11 cellular contexts compared by ENCODE assay signal in the genomic region with DNA sequence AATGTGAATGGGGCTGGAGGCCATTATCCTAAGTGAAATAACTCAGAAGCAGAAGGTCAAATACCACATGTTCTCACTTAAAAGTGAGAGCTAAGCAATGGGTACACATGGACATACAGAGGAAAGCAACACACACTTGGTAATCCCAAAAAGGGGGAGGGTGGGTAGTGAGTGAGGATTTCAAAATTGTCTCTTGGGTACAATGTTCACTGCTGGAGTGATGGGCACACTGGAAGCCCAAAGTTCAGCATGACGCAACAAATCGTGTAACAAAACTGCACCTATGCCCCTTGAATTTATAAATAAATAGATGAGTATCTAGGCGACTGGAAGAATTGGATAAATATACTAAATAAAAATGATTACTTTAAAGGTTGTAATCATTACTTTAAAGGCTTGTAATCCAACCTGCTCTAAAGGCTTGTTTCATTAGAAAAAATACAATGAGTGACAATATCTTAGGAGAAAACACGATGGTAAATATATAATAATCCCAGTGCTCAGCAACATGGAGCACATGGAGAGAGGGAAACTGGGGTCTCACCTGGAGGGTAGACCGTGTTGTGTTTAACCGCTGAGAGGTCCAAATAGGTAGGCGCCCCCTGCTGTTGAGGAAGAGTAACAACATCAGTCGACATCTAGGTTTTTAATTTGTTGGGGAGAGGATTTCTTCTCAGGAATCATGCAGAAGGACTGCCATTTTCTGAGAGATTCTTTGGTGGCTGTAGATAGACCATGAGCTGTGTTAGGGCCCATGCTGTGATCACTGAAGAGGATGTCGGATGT.
DNase-seq lines count a peak whose midpoint lies in the region; ATAC-seq, FAIRE-seq and TF ChIP-seq lines count a peak whose summit lies in the region.
"Had no signal": no experiment of that assay in that cellular context is flagged by ENCODE, and none has a peak within 500 bp of the region (broad histone marks: within the 10 kb centered on the region; RNA-seq: fewer than 3 reads in every experiment).

No MANE protein-coding gene starts in this region.

- H4K20me1 ChIP-seq in HepG2 (ENCODE audit: insufficient read depth, low read length): no peaks in the 10 kb centered on the region

- H3K27ac Mint-ChIP-seq in HFFc6: no peak overlapping the region
- no peak overlapping the region for H3K27ac Mint-ChIP-seq in WTC11
- H3K27ac Mint-ChIP-seq in CD4-positive, alpha-beta memory T cell: no peak overlapping the region
- H3K27ac Mint-ChIP-seq: natural killer cell treated with Interleukin-12 subunit alpha and Interleukin-12 subunit beta and Interleukin-15 and Interleukin-18, amount 100 ng/mL, for 72 hours had no signal

- CTCF ChIA-PET in GM10248 (lab: Yijun Ruan, JAX) (interaction anchor here (1.5 kb wide), 2 partner anchors 12 to 326 kb away, joined by 3 to 4 read pairs; no protein-coding TSS in a partner anchor), WTC11 (lab: Charles Lee) (no interaction called here), HepG2 (lab: Yijun Ruan, JAX; ENCODE audit: low intra/inter-chr PET ratio, low total read pairs) (interaction anchor here (1.1 kb wide), 1 partner anchor 325 kb away, joined by 3 read pairs; no protein-coding TSS in a partner anchor)
- CTCF ChIA-PET in CD4-positive, alpha-beta memory T cell (lab: Charles Lee; ENCODE audit: partially characterized antibody): no interaction called here

- intact Hi-C loops in HepG2 (cut with micrococcal nuclease; ENCODE audit: unreplicated experiment): no loop called here
- intact Hi-C loops in CD4-positive, alpha-beta memory T cell (cut with micrococcal nuclease): no loop called here

- H3K36me3 ChIP-seq in HepG2 (replicated peaks in 1 of 2; ENCODE audit: control insufficient read depth in 1 of 2, insufficient read depth in 2 of 2, low read length in 2 of 2): no peaks in the 10 kb centered on the region
- no peaks in the 10 kb centered on the region for H3K36me3 ChIP-seq in CD4-positive, alpha-beta memory T cell (ENCODE audit: insufficient read depth, low read length)
- H3K36me3 ChIP-seq: heart right ventricle had no signal

- TF ChIP-seq RAD21 in HepG2 (CRISPR knock-in tag; IDR thresholded peaks at IDR 0.05): no peak

- no peak for FAIRE-seq in HepG2 (lab: Jason Lieb, UNC)

- H3K9me3 ChIP-seq in HepG2 (ENCODE audit: low read length): no peaks in the 10 kb centered on the region
- no peaks in the 10 kb centered on the region for H3K9me3 ChIP-seq in CD4-positive, alpha-beta memory T cell (ENCODE audit: control insufficient read depth in 1 of 2, low read length in 2 of 2)

- BruUV-seq in HepG2 (replicated peaks; lab: Mats Ljungman, UMichigan): no TSS peak

- H3K4me1 Mint-ChIP-seq in HFFc6 (ENCODE audit: low read depth): no peaks in the 10 kb centered on the region
- H3K4me1 Mint-ChIP-seq in WTC11: no peaks in the 10 kb centered on the region
- H3K4me1 Mint-ChIP-seq in CD4-positive, alpha-beta memory T cell: no peaks in the 10 kb centered on the region

- WGBS in HepG2 (ENCODE audit: low lambda C conversion rate): 24% methylated on average over 8 of the region's 9 CpGs

- no peak overlapping the region for H3K4me2 ChIP-seq in HepG2 (ENCODE audit: low read depth, low read length)

- no peak for TF ChIP-seq POLR2A in HepG2 (IDR thresholded peaks at IDR 0.05; ENCODE audit: insufficient read depth in 1 of 2, low read depth in 2 of 2, low read length in 2 of 2)

- ATAC-seq in WTC11: peak; percentile 84
- peak; percentile 49 for ATAC-seq in HepG2
- ATAC-seq in HG03108 (IDR thresholded peaks at IDR 0.05; ENCODE audit: unreplicated experiment): no peak
- no peak for ATAC-seq in GM19395 (IDR thresholded peaks at IDR 0.05; ENCODE audit: unreplicated experiment)
- ATAC-seq: heart right ventricle; natural killer cell treated with Interleukin-12 subunit alpha and Interleukin-12 subunit beta and Interleukin-15 and Interleukin-18, amount 100 ng/mL, for 72 hours had no signal

- POLR2A ChIA-PET in GM10248 (lab: Yijun Ruan, JAX) (no interaction called here), WTC11 (lab: Charles Lee) (no interaction called here), HepG2 (lab: Yijun Ruan, JAX) (no interaction called here)
- POLR2A ChIA-PET in CD4-positive, alpha-beta memory T cell (lab: Charles Lee; ENCODE audit: partially characterized antibody): no interaction called here

- H3K4me3 ChIP-seq in HepG2 (replicated peaks in 1 of 3; ENCODE audit: insufficient read depth in 1 of 3, low read depth in 2 of 3, low read length in 3 of 3): no peak overlapping the region
- H3K4me3 ChIP-seq in CD4-positive, alpha-beta memory T cell (ENCODE audit: low read length in 2 of 2): no peak overlapping the region
- H3K4me3 ChIP-seq: heart right ventricle had no signal

- H3K9me3 Mint-ChIP-seq in HFFc6 (peaks cover 25% of the 10 kb centered on the region), WTC11 (no peaks in the 10 kb centered on the region)
- peaks cover 3 to 17% (median 9%) of the 10 kb centered on the region in 8 donors for H3K9me3 Mint-ChIP-seq in CD4-positive, alpha-beta memory T cell

- in situ Hi-C loops in HepG2 (cut with HindIII; ENCODE audit: extremely low pct_ligation_motif_present, low pct_unique_long_range_greater_than_20kb): no loop called here

- H2AFZ ChIP-seq in HepG2 (ENCODE audit: low read length): no peak overlapping the region

- H3K4me3 Mint-ChIP-seq in HFFc6 (no peak overlapping the region), WTC11 (no peak overlapping the region)
- H3K4me3 Mint-ChIP-seq in CD4-positive, alpha-beta memory T cell: no peak overlapping the region
- H3K4me3 Mint-ChIP-seq: natural killer cell treated with Interleukin-12 subunit alpha and Interleukin-12 subunit beta and Interleukin-15 and Interleukin-18, amount 100 ng/mL, for 72 hours had no signal

- no peaks in the 10 kb centered on the region for H3K4me1 ChIP-seq in HepG2 (ENCODE audit: insufficient read depth, low read length)
- no peaks in the 10 kb centered on the region for H3K4me1 ChIP-seq in CD4-positive, alpha-beta memory T cell (ENCODE audit: insufficient read depth, low read length)
- H3K4me1 ChIP-seq: heart right ventricle had no signal

- H3K36me3 Mint-ChIP-seq in HFFc6 (ENCODE audit: low read depth): no peaks in the 10 kb centered on the region
- no peaks in the 10 kb centered on the region for H3K36me3 Mint-ChIP-seq in WTC11
- no peaks in the 10 kb centered on the region for H3K36me3 Mint-ChIP-seq in CD4-positive, alpha-beta memory T cell

- TF ChIP-seq EP300 in HepG2 (IDR thresholded peaks at IDR 0.05; ENCODE audit: low read depth in 2 of 2, low read length in 2 of 2) (no peak), HepG2 (CRISPR knock-in tag; IDR thresholded peaks at IDR 0.05; ENCODE audit: borderline replicate concordance) (no peak)

- TF ChIP-seq CTCF in GM10248 (IDR thresholded peaks at IDR 0.05; ENCODE audit: control extremely low read depth, extremely low read depth, low read depth, missing control alignments): peak; percentile 46
- TF ChIP-seq CTCF in HFFc6 (IDR thresholded peaks at IDR 0.05): peak; percentile 44
- peak; percentile 71 for TF ChIP-seq CTCF in WTC11 (IDR thresholded peaks at IDR 0.05)
- peak; percentile 36 for TF ChIP-seq CTCF in HepG2 (CRISPR knock-in tag; IDR thresholded peaks at IDR 0.05)

- no peaks in the 10 kb centered on the region for H3K27me3 ChIP-seq in HepG2 (ENCODE audit: control insufficient read depth in 1 of 2, insufficient read depth in 2 of 2, low read length in 2 of 2)
- no peaks in the 10 kb centered on the region for H3K27me3 ChIP-seq in CD4-positive, alpha-beta memory T cell (ENCODE audit: insufficient read depth, low read length)
- H3K27me3 ChIP-seq: heart right ventricle had no signal

- no peak overlapping the region for H3K27ac ChIP-seq in HepG2 (ENCODE audit: extremely low read length, insufficient read depth, low read length)
- H3K27ac ChIP-seq in CD4-positive, alpha-beta memory T cell (ENCODE audit: low read depth, low read length): no peak overlapping the region
- H3K27ac ChIP-seq: heart right ventricle had no signal

- H3K9ac ChIP-seq in HepG2 (ENCODE audit: insufficient read depth, low read depth, low read length): no peak overlapping the region

- H3K79me2 ChIP-seq in HepG2 (ENCODE audit: insufficient read depth, low read length): no peaks in the 10 kb centered on the region

- no peak for DNase-seq in GM10248 (ENCODE audit: extremely low spot score)
- DNase-seq in HFFc6: no peak
- DNase-seq in WTC11 (ENCODE audit: low spot score): peak; percentile 40
- DNase-seq in HepG2 (ENCODE audit: low spot score): peak; percentile 34
- no peak for DNase-seq in CD4-positive, alpha-beta memory T cell
- DNase-seq in globus pallidus (ENCODE audit: low spot score): no peak
- DNase-seq: HCEC 1CT, heart right ventricle had no signal

- H3K27me3 Mint-ChIP-seq in HFFc6 (ENCODE audit: insufficient read depth): no peaks in the 10 kb centered on the region
- no peaks in the 10 kb centered on the region for H3K27me3 Mint-ChIP-seq in WTC11 (ENCODE audit: low read depth)
- no peaks in the 10 kb centered on the region for H3K27me3 Mint-ChIP-seq in CD4-positive, alpha-beta memory T cell
- H3K27me3 Mint-ChIP-seq: natural killer cell treated with Interleukin-12 subunit alpha and Interleukin-12 subunit beta and Interleukin-15 and Interleukin-18, amount 100 ng/mL, for 72 hours had no signal

TF ChIP-seq in HepG2, 621 proteins besides CTCF, POLR2A, EP300 and RAD21 (continues in another document):
- no peak for TF ChIP-seq TCF7L2 (IDR thresholded peaks at IDR 0.05; ENCODE audit: low read depth, low read length)
- no peak for TF ChIP-seq MIXL1 (CRISPR knock-in tag; IDR thresholded peaks at IDR 0.05)
- TF ChIP-seq ZNF337 (CRISPR knock-in tag; IDR thresholded peaks at IDR 0.05; ENCODE audit: borderline replicate concordance, low read depth): no peak

Comparison
In these comparisons a context has a peak if more than half of its experiments do, and no peak if none do; other contexts are left out.
1. DNase-seq: peak in WTC11 (single experiment) and HepG2 (single experiment); none in GM10248 (single experiment), HFFc6 (single experiment), CD4-positive, alpha-beta memory T cell (0 of 5) and globus pallidus (single experiment).
2. ATAC-seq: peak in WTC11 (single experiment) and HepG2 (single experiment); none in HG03108 (single experiment) and GM19395 (single experiment).
3. CTCF ChIA-PET loops: an anchor here in GM10248 (1.5 kb wide) and HepG2 (1.1 kb wide); none called in WTC11 and CD4-positive, alpha-beta memory T cell.
4. Peak in every context shown above with its lines, with median percentiles within 50 percentile points of each other: CTCF ChIP-seq.